ENCODE assay signal across 16 cellular contexts in the genomic region with DNA sequence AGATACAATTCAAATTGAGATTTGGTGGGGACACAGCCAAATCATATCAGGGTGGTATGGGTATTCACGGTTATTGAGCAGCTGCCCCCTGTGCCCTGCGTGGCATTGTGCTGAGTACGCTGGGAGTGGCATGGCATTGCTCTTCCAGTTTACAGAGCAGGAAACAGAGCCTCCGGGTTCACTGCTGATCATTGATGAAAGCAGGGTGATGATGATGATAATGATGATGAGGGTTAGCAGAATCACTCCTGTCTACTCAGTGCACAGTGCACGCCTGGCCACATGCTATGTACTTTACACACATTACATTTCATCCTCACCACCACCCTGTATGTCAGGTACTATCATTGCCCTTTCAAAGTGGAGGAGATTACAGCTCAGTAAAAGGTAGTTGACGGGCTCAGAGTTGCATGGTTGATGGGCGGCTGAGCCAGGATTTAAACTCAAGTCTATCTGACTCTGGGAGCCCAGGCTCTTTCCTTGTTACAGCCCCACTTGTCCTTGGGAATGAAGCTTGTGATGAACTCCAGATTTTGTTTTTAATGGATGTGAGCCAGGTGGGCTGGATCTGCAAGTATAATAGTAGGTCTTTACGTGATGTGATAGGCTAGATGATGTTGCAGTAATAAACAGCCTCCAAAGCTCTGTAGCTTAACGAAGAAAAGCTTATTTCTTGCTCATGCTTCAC.
DNase-seq lines count a peak whose midpoint lies in the region; ATAC-seq, FAIRE-seq and TF ChIP-seq lines count a peak whose summit lies in the region.
"Had no signal": no experiment of that assay in that cellular context is flagged by ENCODE, and none has a peak within 500 bp of the region (broad histone marks: within the 10 kb centered on the region; RNA-seq: fewer than 3 reads in every experiment).

No MANE protein-coding gene starts in this region.

- TF ChIP-seq POLR2A in endothelial cell of umbilical vein (IDR thresholded peaks at IDR 0.05; ENCODE audit: low read depth, low read length) (no peak), testis (IDR thresholded peaks at IDR 0.05) (no peak)

- CTCF ChIA-PET in SK-N-SH (lab: Yijun Ruan, JAX), result interaction anchor here (0.6 to 4.6 kb wide), 7 partner anchors 16 to 1855 kb away, joined by 3 to 24 read pairs (median 3); partner anchors contain the start of gene CGNL1
- CTCF ChIA-PET in endothelial cell of umbilical vein (lab: Charles Lee), result interaction anchor here (0.8 to 4.3 kb wide), 12 partner anchors 9 to 357 kb away, joined by 3 to 30 read pairs (median 6); no protein-coding TSS in a partner anchor

- H3K9me1 ChIP-seq in endothelial cell of umbilical vein (replicated peaks; ENCODE audit: control insufficient read depth, extremely low read depth, insufficient read depth, low read length), result no peaks in the 10 kb centered on the region

- H3K4me1 ChIP-seq in SK-N-SH (ENCODE audit: control insufficient read depth in 1 of 2, insufficient read depth in 2 of 2, low read depth in 1 of 2, low read length in 1 of 2) (peaks cover 0 to 17% of the 10 kb centered on the region in 2 experiments; a peak in 1 of 4 replicates), endothelial cell of umbilical vein (ENCODE audit: control insufficient read depth, extremely low read depth, insufficient read depth, low read length) (peaks cover 30% of the 10 kb centered on the region), left lung (peaks cover 13 to 29% of the 10 kb centered on the region in 2 donors), testis (peaks cover 32% of the 10 kb centered on the region), SJCRH30 (peaks cover 8% of the 10 kb centered on the region)

- DNase-seq in SK-N-SH (peak; percentile 37), endothelial cell of umbilical vein (ENCODE audit: low read depth, low spot score) (peak; percentile 85), left lung (no peak), testis (peak; percentile 71), SJCRH30 (no peak), NCI-H2081 treated with DMSO at 0.1 percent for 48 hours (lab: John Stamatoyannopoulos, UW) (no peak), D341Med (ENCODE audit: low spot score) (no peak)
- DNase-seq: activated CD4-positive, alpha-beta T cell treated with anti-CD3 and anti-CD28 coated beads, Interleukin-2, amount 10 ng/mL, durations not matched to agents 24 days and 14 days; naive thymus-derived CD8-positive, alpha-beta T cell; NCI-H2081 had no signal

- ATAC-seq in left lung, result no peak
- ATAC-seq: naive thymus-derived CD8-positive, alpha-beta T cell; stimulated activated memory B cell treated with anti-CD40 and anti-IgM and Interleukin-4, amounts not matched to agents 10 μg/mL and 1 μg/mL and 100 μg/mL, for 72 hours had no signal

- dilution Hi-C loops in endothelial cell of umbilical vein (cut with MboI; ENCODE audit: extremely low pct_ligation_motif_present, low sequenced_read_pairs), result no loop called here

- TF ChIP-seq CTCF in SK-N-SH (IDR thresholded peaks at IDR 0.05) (no peak), endothelial cell of umbilical vein (IDR thresholded peaks at IDR 0.05; ENCODE audit: extremely low read depth in 1 of 2, insufficient read depth in 1 of 2, low read depth in 1 of 2, low read length in 2 of 2) (no peak), left lung (IDR thresholded peaks at IDR 0.05) (no peak), testis (IDR thresholded peaks at IDR 0.05) (no peak)

- WGBS in SK-N-SH (ENCODE audit: low lambda C conversion rate), result 74% methylated on average over 9 of the region's 9 CpGs
- 77 to 88% methylated on average over 9 of the region's 9 CpGs for WGBS in testis, 2 donors

- TF ChIP-seq RAD21 in SK-N-SH (IDR thresholded peaks at IDR 0.05; ENCODE audit: low read length), result no peak

- no peak overlapping the region for H3K9ac ChIP-seq in SK-N-SH
- no peak overlapping the region for H3K9ac ChIP-seq in endothelial cell of umbilical vein (replicated peaks; ENCODE audit: extremely low read depth, insufficient read depth, low read length)

- H3K9me3 ChIP-seq in SK-N-SH, result no peaks in the 10 kb centered on the region
- H3K9me3 ChIP-seq in endothelial cell of umbilical vein (replicated peaks; ENCODE audit: control insufficient read depth, insufficient read depth, low read length), result no peaks in the 10 kb centered on the region
- H3K9me3 ChIP-seq in left lung, result no peaks in the 10 kb centered on the region
- no peaks in the 10 kb centered on the region for H3K9me3 ChIP-seq in testis
- no peaks in the 10 kb centered on the region; the same call in 1 of the 2 replicates for H3K9me3 ChIP-seq in SJCRH30 (replicated peaks)
- H3K9me3 ChIP-seq: heart right ventricle, MG63, SJSA1 had no signal

- no peak overlapping the region for H3K4me2 ChIP-seq in SK-N-SH
- H3K4me2 ChIP-seq in endothelial cell of umbilical vein (ENCODE audit: insufficient read depth, low read length), result no peak overlapping the region
- H3K4me2 ChIP-seq: GM23338 had no signal

- POLR2A ChIA-PET in SK-N-SH (lab: Yijun Ruan, JAX), result no interaction called here
- POLR2A ChIA-PET in endothelial cell of umbilical vein (lab: Charles Lee), result no interaction called here

- peak; percentile 76 for FAIRE-seq in endothelial cell of umbilical vein (lab: Jason Lieb, UNC)
- FAIRE-seq: GM12892 had no signal

- BruUV-seq in endothelial cell of umbilical vein (replicated peaks; lab: Mats Ljungman, UMichigan), result no TSS peak

- intact Hi-C loops in endothelial cell of umbilical vein (cut with micrococcal nuclease) (no loop called here), left lung (cut with DNase I) (no loop called here), testis (cut with DNase I; ENCODE audit: low total_unique reads) (no loop called here)

- H3K27me3 ChIP-seq in SK-N-SH (ENCODE audit: insufficient read depth) (no peaks in the 10 kb centered on the region), endothelial cell of umbilical vein (ENCODE audit: control insufficient read depth in 2 of 2, insufficient read depth in 2 of 2, low read length in 2 of 2) (no peaks in the 10 kb centered on the region), left lung (no peaks in the 10 kb centered on the region), testis (no peaks in the 10 kb centered on the region), SJCRH30 (no peaks in the 10 kb centered on the region)
- H3K27me3 ChIP-seq: heart right ventricle, MG63, SJSA1 had no signal

- H3K4me3 ChIP-seq in SK-N-SH (ENCODE audit: low read depth in 2 of 2, low read length in 1 of 2) (no peak overlapping the region), endothelial cell of umbilical vein (replicated peaks in 1 of 3; ENCODE audit: insufficient read depth in 1 of 3, low read depth in 1 of 3, low read length in 3 of 3) (no peak overlapping the region), left lung (no peak overlapping the region), testis (no peak overlapping the region), SJCRH30 (no peak overlapping the region)
- H3K4me3 ChIP-seq: GM23338, heart right ventricle, MG63, SJSA1 had no signal

- no peaks in the 10 kb centered on the region for H3F3A ChIP-seq in SK-N-SH (replicated peaks; ENCODE audit: insufficient read depth)

- no peak overlapping the region for H3K27ac ChIP-seq in SK-N-SH (ENCODE audit: low read depth in 2 of 2, low read length in 1 of 2)
- H3K27ac ChIP-seq in endothelial cell of umbilical vein (ENCODE audit: insufficient read depth, low read depth, low read length), result no peak overlapping the region
- H3K27ac ChIP-seq in left lung, result peak overlapping the region; percentile 19 to 75
- H3K27ac ChIP-seq in testis, result peak overlapping the region in 1 of 2 donors; percentile 81
- no peak overlapping the region for H3K27ac ChIP-seq in SJCRH30

- no peak for TF ChIP-seq EP300 in SK-N-SH (IDR thresholded peaks at IDR 0.05; ENCODE audit: borderline replicate concordance in 1 of 2, low read depth in 1 of 2, low read length in 1 of 2)

- H4K20me1 ChIP-seq in SK-N-SH (ENCODE audit: insufficient read depth) (no peaks in the 10 kb centered on the region), endothelial cell of umbilical vein (replicated peaks; ENCODE audit: control insufficient read depth, extremely low read depth, insufficient read depth, low read length) (no peaks in the 10 kb centered on the region)

- H3K36me3 ChIP-seq in SK-N-SH (replicated peaks in 1 of 2; ENCODE audit: control insufficient read depth in 1 of 2, insufficient read depth in 2 of 2, low read length in 1 of 2) (no peaks in the 10 kb centered on the region), endothelial cell of umbilical vein (ENCODE audit: control insufficient read depth in 2 of 2, extremely low read depth in 1 of 2, insufficient read depth in 2 of 2, low read length in 2 of 2) (no peaks in the 10 kb centered on the region), left lung (no peaks in the 10 kb centered on the region), testis (ENCODE audit: low read depth, missing control alignments) (no peaks in the 10 kb centered on the region), SJCRH30 (no peaks in the 10 kb centered on the region)
- H3K36me3 ChIP-seq: heart right ventricle, MG63, SJSA1 had no signal

- H3K9me2 ChIP-seq in SK-N-SH, result no peaks in the 10 kb centered on the region

- H2AFZ ChIP-seq in SK-N-SH (ENCODE audit: low read depth) (no peak overlapping the region), endothelial cell of umbilical vein (ENCODE audit: low read depth, low read length) (no peak overlapping the region)
- H2AFZ ChIP-seq: GM23338 had no signal

- no peaks in the 10 kb centered on the region for H3K79me2 ChIP-seq in SK-N-SH (ENCODE audit: insufficient read depth)
- H3K79me2 ChIP-seq in endothelial cell of umbilical vein (ENCODE audit: control insufficient read depth, insufficient read depth, low read length), result no peaks in the 10 kb centered on the region

TF ChIP-seq in endothelial cell of umbilical vein, 7 proteins besides CTCF, POLR2A, EP300 and RAD21:
- no peak for TF ChIP-seq JUN (IDR thresholded peaks at IDR 0.05; ENCODE audit: borderline replicate concordance, insufficient read depth, insufficient read length, low read depth)
- TF ChIP-seq, protein P1, sequence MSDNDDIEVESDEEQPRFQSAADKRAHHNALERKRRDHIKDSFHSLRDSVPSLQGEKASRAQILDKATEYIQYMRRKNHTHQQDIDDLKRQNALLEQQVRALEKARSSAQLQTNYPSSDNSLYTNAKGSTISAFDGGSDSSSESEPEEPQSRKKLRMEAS (IDR thresholded peaks at IDR 0.05; ENCODE audit: insufficient read depth, insufficient read length), result no peak
- no peak for TF ChIP-seq FOS (IDR thresholded peaks at IDR 0.05; ENCODE audit: borderline replicate concordance, insufficient read depth, low read length)
- TF ChIP-seq POLR2AphosphoS5 (IDR thresholded peaks at IDR 0.05; ENCODE audit: insufficient read depth, low read depth, low read length), result no peak
- no peak for TF ChIP-seq GATA2 (IDR thresholded peaks at IDR 0.05; ENCODE audit: insufficient read depth, insufficient read length, low read depth, low read length)
- no peak for TF ChIP-seq MYC (IDR thresholded peaks at IDR 0.05; ENCODE audit: low read depth, low read length)
- TF ChIP-seq EZH2 (IDR thresholded peaks at IDR 0.05; ENCODE audit: borderline replicate concordance, low read depth, low read length, severe bottlenecking), result no peak
TF ChIP-seq in endothelial cell of umbilical vein: peak in this region for 0.

Comparison
In these comparisons a context has a peak if more than half of its experiments do, and no peak if none do; other contexts are left out.
1. DNase-seq: peak in SK-N-SH (single experiment), endothelial cell of umbilical vein (single experiment) and testis (single experiment); none in left lung (0 of 2), SJCRH30 (0 of 2), NCI-H2081 treated with DMSO at 0.1 percent for 48 hours (single experiment) and D341Med (single experiment).
2. H3K27ac ChIP-seq: peak in left lung (2 of 2); none in SK-N-SH (0 of 2), endothelial cell of umbilical vein (single experiment) and SJCRH30 (single experiment).